Comparison of ENCODE assay signal across 20 cellular contexts in genomic region chr5:175582697-175583096, GRCh38.
"Had no signal": no experiment of that assay in that cellular context is flagged by ENCODE, and none has a peak within 500 bp of the region (broad histone marks: within the 10 kb centered on the region; RNA-seq: fewer than 3 reads in every experiment).

No MANE protein-coding gene starts in this region.

- H3K27ac ChIP-seq: left lung, prostate gland, right atrium auricular region, thyroid gland, upper lobe of right lung had no signal

- H3K4me3 Mint-ChIP-seq: activated B cell treated with CpG ODN at 0.5 μM for 24 hours; activated naive CD4-positive, alpha-beta T cell treated with anti-CD3 and anti-CD28 coated beads, Interleukin-2, amount 10 ng/mL, durations not matched to agents 7 days and 5 days; activated T-cell treated with anti-CD3 and anti-CD28 coated beads, Interleukin-2, amount 50 U/mL, for 72 hours; natural killer cell treated with Interleukin-12 subunit alpha and Interleukin-12 subunit beta and Interleukin-15 and Interleukin-18, amount 100 ng/mL, for 72 hours; T-helper 1 cell treated with Interleukin-12 subunit alpha and Interleukin-12 subunit beta and Interleukin-4 antibody, amounts not matched to agents 30 μg/mL and 1 μg/mL, for 36 hours had no signal

- ATAC-seq: activated T-cell treated with anti-CD3 and anti-CD28 coated beads, Interleukin-2, amount 50 U/mL, for 72 hours; left lung; natural killer cell treated with Interleukin-12 subunit alpha and Interleukin-12 subunit beta and Interleukin-15 and Interleukin-18, amount 100 ng/mL, for 72 hours; stimulated activated naive CD8-positive, alpha-beta T cell treated with anti-CD3 and anti-CD28 coated beads, Interleukin-15, Interleukin-2, amounts not matched to agents 100 U/mL and 50 U/mL, for 24 hours; upper lobe of right lung had no signal

- H3K27ac Mint-ChIP-seq: activated B cell treated with CpG ODN at 0.5 μM for 24 hours; activated naive CD4-positive, alpha-beta T cell treated with anti-CD3 and anti-CD28 coated beads, Interleukin-2, amount 10 ng/mL, durations not matched to agents 7 days and 5 days; activated T-cell treated with anti-CD3 and anti-CD28 coated beads, Interleukin-2, amount 50 U/mL, for 72 hours; natural killer cell treated with Interleukin-12 subunit alpha and Interleukin-12 subunit beta and Interleukin-15 and Interleukin-18, amount 100 ng/mL, for 72 hours; T-helper 1 cell treated with Interleukin-12 subunit alpha and Interleukin-12 subunit beta and Interleukin-4 antibody, amounts not matched to agents 30 μg/mL and 1 μg/mL, for 36 hours had no signal

- H3K4me1 Mint-ChIP-seq: activated B cell treated with CpG ODN at 0.5 μM for 24 hours; activated naive CD4-positive, alpha-beta T cell treated with anti-CD3 and anti-CD28 coated beads, Interleukin-2, amount 10 ng/mL, durations not matched to agents 7 days and 5 days had no signal

- DNase-seq: activated B cell treated with CpG ODN at 0.5 μM for 24 hours; activated CD4-positive, alpha-beta T cell treated with anti-CD3 and anti-CD28 coated beads for 4 hours; activated CD4-positive, alpha-beta T cell treated with anti-CD3 and anti-CD28 coated beads, Interleukin-2, amount 50 U/mL, for 48 hours; activated effector memory CD4-positive, alpha-beta T cell treated with Interleukin-2 at 50 U/mL for 16 hours; activated naive CD4-positive, alpha-beta T cell treated with anti-CD3 and anti-CD28 coated beads, Interleukin-2, amount 10 ng/mL, durations not matched to agents 7 days and 5 days; activated T-cell treated with anti-CD3 and anti-CD28 coated beads, Interleukin-2, amount 50 U/mL, for 72 hours; amygdala; dermis blood vessel endothelial cell; effector memory CD4-positive, alpha-beta T cell; left lung; midbrain; stimulated activated CD4-positive, alpha-beta T cell treated with anti-CD3 and anti-CD28 coated beads, Interleukin-4, amount 100 ng/mL, for 24 hours; stimulated activated naive CD8-positive, alpha-beta T cell treated with anti-CD3 and anti-CD28 coated beads, Interleukin-15, Interleukin-2, amounts not matched to agents 100 U/mL and 50 U/mL, for 24 hours; T1000; thyroid gland; upper lobe of right lung had no signal

- H3K4me3 ChIP-seq: left lung, prostate gland, right atrium auricular region, thyroid gland, upper lobe of right lung had no signal

- H3K36me3 Mint-ChIP-seq: natural killer cell treated with Interleukin-12 subunit alpha and Interleukin-12 subunit beta and Interleukin-15 and Interleukin-18, amount 100 ng/mL, for 72 hours had no signal
